ENCODE assay signal across 9 cellular contexts in genomic region chr17:82283208-82283749, GRCh38. TPM values are rescaled to one million over a fixed set of nuclear protein-coding genes. Genes with fewer than 3 reads are reported as not detected.
DNase-seq lines count a peak whose midpoint lies in the region; ATAC-seq, FAIRE-seq and TF ChIP-seq lines count a peak whose summit lies in the region.
"Had no signal": no experiment of that assay in that cellular context is flagged by ENCODE, and none has a peak within 500 bp of the region (broad histone marks: within the 10 kb centered on the region; RNA-seq: fewer than 3 reads in every experiment).

No MANE protein-coding gene starts in this region.

- no peak overlapping the region for H3K4me3 Mint-ChIP-seq in T-helper 17 cell

- H3K36me3 Mint-ChIP-seq in T-helper 17 cell (ENCODE audit: low read depth): no peaks in the 10 kb centered on the region

- H3K27ac Mint-ChIP-seq in T-helper 17 cell: peak overlapping the region; percentile 63

- CTCF ChIA-PET in GM10248 (lab: Yijun Ruan, JAX): interaction anchor here (0.7 to 2.0 kb wide), 5 partner anchors 9 to 77 kb away, joined by 4 to 5 read pairs (median 4); no protein-coding TSS in a partner anchor

- peak; percentile 96 for DNase-seq in H54 (ENCODE audit: insufficient read length, low spot score)
- DNase-seq in T-helper 17 cell: no peak
- peak; percentile 64 for DNase-seq in fibroblast of pulmonary artery (ENCODE audit: low read depth)
- no peak for DNase-seq in GM19240 (ENCODE audit: insufficient read length, low spot score)
- no peak for DNase-seq in NCI-H526 (lab: John Stamatoyannopoulos, UW)
- no peak for DNase-seq in GM10248 (ENCODE audit: extremely low spot score)

- no peaks in the 10 kb centered on the region for H3K27me3 ChIP-seq in ACC112 (ENCODE audit: insufficient read depth, low read length)

- 0 out of 2 replicates have a peak, but pooled peaks have one; percentile 24 for TF ChIP-seq POLR2A in H54 (IDR thresholded peaks at IDR 0.05; ENCODE audit: low read depth, low read length)

- H3K27ac ChIP-seq in ACC112 (ENCODE audit: low read depth, low read length): peak overlapping the region; percentile 73

- H3K79me2 ChIP-seq in ACC112 (ENCODE audit: control insufficient read depth, insufficient read depth, low read length, unreplicated experiment): no peaks in the 10 kb centered on the region

- H3K4me3 ChIP-seq in ACC112 (ENCODE audit: low read depth, low read length): 0 out of 2 replicates have a peak overlapping the region, but pooled peaks have one; percentile 24
- no peak overlapping the region for H3K4me3 ChIP-seq in fibroblast of pulmonary artery (replicated peaks; ENCODE audit: low read depth, low read length)

- no peaks in the 10 kb centered on the region for H3K9me3 ChIP-seq in T-helper 17 cell (ENCODE audit: control insufficient read depth, low read length, poor library complexity, severe bottlenecking)

- H3K4me1 Mint-ChIP-seq in T-helper 17 cell: peaks cover 14% of the 10 kb centered on the region

- H3K36me3 ChIP-seq in ACC112 (ENCODE audit: insufficient read depth, low read length): no peaks in the 10 kb centered on the region

- H3K4me1 ChIP-seq in ACC112 (ENCODE audit: control insufficient read depth, insufficient read depth, low read length, unreplicated experiment): peaks cover 40% of the 10 kb centered on the region

- ATAC-seq in T-helper 17 cell: peak; percentile 46
- ATAC-seq in HG03108 (IDR thresholded peaks at IDR 0.05; ENCODE audit: unreplicated experiment): no peak

- no peak for TF ChIP-seq CTCF in fibroblast of pulmonary artery (IDR thresholded peaks at IDR 0.05; ENCODE audit: low read length, missing control alignments)
- TF ChIP-seq CTCF in GM10248 (IDR thresholded peaks at IDR 0.05; ENCODE audit: control extremely low read depth, extremely low read depth, low read depth, missing control alignments): no peak

- POLR2A ChIA-PET in GM10248 (lab: Yijun Ruan, JAX): no interaction called here

- no peak overlapping the region for H2AFZ ChIP-seq in ACC112 (ENCODE audit: low read length, unreplicated experiment)

- FAIRE-seq in H54 (lab: Jason Lieb, UNC): no peak
- FAIRE-seq: endometrium had no signal

- no peaks in the 10 kb centered on the region for H3K27me3 Mint-ChIP-seq in T-helper 17 cell

RNA-seq across cellular contexts. Expression of gene CSNK1D, which starts 9.8 kb away (rescaled TPM):
- total RNA-seq in T-helper 17 cell: 100 to 1,000 TPM; 218 to 273 TPM

RNA-seq across cellular contexts. Expression of gene CD7, which starts 34.1 kb away (rescaled TPM):
- total RNA-seq in T-helper 17 cell: 100 to 1,000 TPM; 119 to 122 TPM

RNA-seq across cellular contexts. Expression of gene SECTM1, which starts 50.3 kb away (rescaled TPM):
- total RNA-seq in T-helper 17 cell: 1 to 10 TPM; 4.4 to 6.0 TPM

RNA-seq across cellular contexts. Expression of gene SLC16A3, which starts 54.4 kb away (rescaled TPM):
- total RNA-seq in T-helper 17 cell: 10 to 100 TPM; 47.2 to 56.2 TPM

Comparison
In these comparisons a context has a peak if more than half of its experiments do, and no peak if none do; other contexts are left out.
1. DNase-seq: peak in H54 (single experiment) and fibroblast of pulmonary artery (single experiment); none in T-helper 17 cell (0 of 3), GM19240 (single experiment), NCI-H526 (0 of 2) and GM10248 (single experiment).